Comparison of ENCODE assay signal across 8 cellular contexts in the genomic region with DNA sequence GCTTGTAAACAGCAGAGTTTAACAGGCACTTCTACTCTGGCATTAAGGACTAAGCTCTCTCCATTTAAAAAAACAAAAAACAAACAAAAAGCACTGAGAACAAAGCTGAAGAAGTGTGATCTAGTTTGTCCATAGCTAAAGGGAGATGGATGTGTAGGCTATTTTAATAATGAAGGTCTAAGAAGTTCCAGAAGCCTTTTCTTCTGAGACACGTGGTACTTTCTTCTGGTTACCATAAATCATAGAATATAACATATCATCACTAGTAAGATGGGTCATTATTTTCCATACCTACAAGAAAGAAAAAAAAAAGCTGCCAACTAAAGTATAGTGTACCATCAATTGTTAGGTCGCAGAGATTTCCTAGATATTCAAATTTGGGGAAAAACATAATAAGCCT. TPM values are rescaled to one million over a fixed set of nuclear protein-coding genes. Genes with fewer than 3 reads are reported as not detected.
DNase-seq lines count a peak whose midpoint lies in the region; ATAC-seq and TF ChIP-seq lines count a peak whose summit lies in the region.

No MANE protein-coding gene starts in this region.

- peak overlapping the region; percentile 86 for H3K4me3 ChIP-seq in SU-DHL-6 (ENCODE audit: insufficient read depth, low read length, poor library complexity, severe bottlenecking)
- peak overlapping the region; percentile 66 for H3K4me3 ChIP-seq in hepatocyte

- H3K36me3 ChIP-seq in SU-DHL-6 (ENCODE audit: low read length) (no peaks in the 10 kb centered on the region), hepatocyte (replicated peaks; ENCODE audit: insufficient read depth, low read depth) (no peaks in the 10 kb centered on the region)

- H2AFZ ChIP-seq in SU-DHL-6 (ENCODE audit: low read depth, low read length, severe bottlenecking) (peak overlapping the region; percentile 57), hepatocyte (peak overlapping the region; percentile 36)

- no peak overlapping the region for H3K9ac ChIP-seq in SU-DHL-6 (ENCODE audit: low read length)

- H3K9me2 ChIP-seq in SU-DHL-6 (replicated peaks; ENCODE audit: insufficient read depth, low read length) (no peaks in the 10 kb centered on the region), hepatocyte (replicated peaks; ENCODE audit: insufficient read depth) (no peaks in the 10 kb centered on the region)

- H4K20me1 ChIP-seq in SU-DHL-6 (ENCODE audit: low read depth, low read length) = no peaks in the 10 kb centered on the region
- H4K20me1 ChIP-seq in hepatocyte (ENCODE audit: insufficient read depth, poor library complexity, severe bottlenecking) = peaks cover 14% of the 10 kb centered on the region

- peak overlapping the region; percentile 69 for H3K4me2 ChIP-seq in SU-DHL-6 (ENCODE audit: low read depth, low read length, poor library complexity, severe bottlenecking)
- peak overlapping the region; percentile 74 for H3K4me2 ChIP-seq in hepatocyte

- TF ChIP-seq CTCF in SU-DHL-6 (IDR thresholded peaks at IDR 0.05; ENCODE audit: insufficient read depth, low read length, poor library complexity, severe bottlenecking) (no peak), hepatocyte (IDR thresholded peaks at IDR 0.05; ENCODE audit: poor library complexity) (no peak)

- H3K9me3 ChIP-seq in SU-DHL-6 (ENCODE audit: insufficient read depth, low read length) (no peaks in the 10 kb centered on the region), hepatocyte (ENCODE audit: low read depth) (no peaks in the 10 kb centered on the region)

- 34% methylated on average over 2 of the region's 2 CpGs for WGBS in hepatocyte (ENCODE audit: low lambda C conversion rate, missing lambda C conversion rate)

- no peak overlapping the region for H3K27ac ChIP-seq in SU-DHL-6 (ENCODE audit: low read depth, low read length)
- H3K27ac ChIP-seq in hepatocyte = peak overlapping the region; percentile 87

- H3K79me2 ChIP-seq in SU-DHL-6 (ENCODE audit: insufficient read depth, low read length) = peaks cover 18% of the 10 kb centered on the region
- H3K79me2 ChIP-seq in hepatocyte = peaks cover 33% of the 10 kb centered on the region

- DNase-seq in Ammon's horn (ENCODE audit: low spot score) (peak; percentile 12), hepatocyte (ENCODE audit: low spot score) (no peak), ureter (ENCODE audit: low spot score) (no peak)

- H3F3A ChIP-seq in SU-DHL-6 (ENCODE audit: insufficient read depth) = 0 out of 2 replicates have a peak, but pooled peaks cover 13% of the 10 kb centered on the region

- peaks cover 13% of the 10 kb centered on the region for H3K4me1 ChIP-seq in hepatocyte (ENCODE audit: insufficient read depth)

- ATAC-seq in GM21576 (IDR thresholded peaks at IDR 0.05; ENCODE audit: unreplicated experiment) (peak; percentile 33), esophagus mucosa (no peak), HG02973 (IDR thresholded peaks at IDR 0.05; ENCODE audit: unreplicated experiment) (no peak), GM19455 (IDR thresholded peaks at IDR 0.05; ENCODE audit: unreplicated experiment) (no peak)

- no peaks in the 10 kb centered on the region for H3K27me3 ChIP-seq in SU-DHL-6 (ENCODE audit: low read length)
- no peaks in the 10 kb centered on the region for H3K27me3 ChIP-seq in hepatocyte

RNA-seq across cellular contexts. Expression of gene NBDY, which starts 0.7 kb away (rescaled TPM):
- total RNA-seq in hepatocyte (14.4 and 20.4 TPM in 2 replicates), esophagus mucosa (34.2 TPM), ureter (79.3 TPM)
- 161 and 166 TPM in 2 replicates for polyA plus RNA-seq in hepatocyte
